Comparison of ENCODE assay signal across 12 cellular contexts in genomic region chr11:57640068-57640800, GRCh38. TPM values are rescaled to one million over a fixed set of nuclear protein-coding genes. Genes with fewer than 3 reads are reported as not detected.
DNase-seq lines count a peak whose midpoint lies in the region; ATAC-seq and TF ChIP-seq lines count a peak whose summit lies in the region.
"Had no signal": no experiment of that assay in that cellular context is flagged by ENCODE, and none has a peak within 500 bp of the region (broad histone marks: within the 10 kb centered on the region; RNA-seq: fewer than 3 reads in every experiment).

No MANE protein-coding gene starts in this region.

- TF ChIP-seq CTCF in SK-N-SH (IDR thresholded peaks at IDR 0.05) (no peak), foreskin keratinocyte (conservative IDR thresholded peaks at IDR 0.05) (no peak)

- H3K4me2 ChIP-seq in SK-N-SH: peak overlapping the region; percentile 99

- H3K9me3 Mint-ChIP-seq in stimulated activated effector memory CD8-positive, alpha-beta T cell treated with anti-CD3 and anti-CD28 coated beads, Interleukin-12 subunit alpha, Interleukin-12 subunit beta, amount 100 ng/mL, for 72 hours: no peaks in the 10 kb centered on the region
- H3K9me3 Mint-ChIP-seq: activated naive CD4-positive, alpha-beta T cell treated with anti-CD3 and anti-CD28 coated beads for 36 hours had no signal

- H3K36me3 ChIP-seq in SK-N-SH (replicated peaks in 1 of 2; ENCODE audit: control insufficient read depth in 1 of 2, insufficient read depth in 2 of 2, low read length in 1 of 2): peaks cover 0 to 3% of the 10 kb centered on the region in 2 experiments
- no peaks in the 10 kb centered on the region for H3K36me3 ChIP-seq in adipocyte (ENCODE audit: control insufficient read depth, insufficient read depth, low read length, severe bottlenecking)
- peaks cover 45% of the 10 kb centered on the region for H3K36me3 ChIP-seq in iPS-20b (ENCODE audit: insufficient read depth, low read depth, low read length)

- ATAC-seq in SK-N-SH treated with all-trans-retinoic acid at 6 μM for 48 hours (no peak), foreskin keratinocyte (no peak)
- ATAC-seq in stimulated activated effector memory CD8-positive, alpha-beta T cell treated with anti-CD3 and anti-CD28 coated beads, Interleukin-12 subunit alpha, Interleukin-12 subunit beta, amount 100 ng/mL, for 72 hours: no peak

- H3K36me3 Mint-ChIP-seq in stimulated activated effector memory CD8-positive, alpha-beta T cell treated with anti-CD3 and anti-CD28 coated beads, Interleukin-12 subunit alpha, Interleukin-12 subunit beta, amount 100 ng/mL, for 72 hours: no peaks in the 10 kb centered on the region

- peaks cover 19% of the 10 kb centered on the region for H3K4me1 Mint-ChIP-seq in stimulated activated effector memory CD8-positive, alpha-beta T cell treated with anti-CD3 and anti-CD28 coated beads, Interleukin-12 subunit alpha, Interleukin-12 subunit beta, amount 100 ng/mL, for 72 hours

- POLR2A ChIA-PET in SK-N-SH (lab: Yijun Ruan, JAX): interaction anchor here (3.0 kb wide), 1 partner anchor 72 kb away, joined by 24 read pairs; the partner anchor contains the start of gene UBE2L6

- no peaks in the 10 kb centered on the region for H3K9me2 ChIP-seq in SK-N-SH

- H3K9ac ChIP-seq in SK-N-SH (peak overlapping the region; percentile 99; the same call in 1 of the 2 replicates), adipocyte (ENCODE audit: low read length) (peak overlapping the region; percentile 92), iPS-20b (ENCODE audit: low read depth, low read length) (peak overlapping the region; percentile 88)

- 82% methylated on average over 9 of the region's 9 CpGs for WGBS in SK-N-SH (ENCODE audit: low lambda C conversion rate)

- H3K4me3 Mint-ChIP-seq in stimulated activated effector memory CD8-positive, alpha-beta T cell treated with anti-CD3 and anti-CD28 coated beads, Interleukin-12 subunit alpha, Interleukin-12 subunit beta, amount 100 ng/mL, for 72 hours: peak overlapping the region; percentile 79

- no peak overlapping the region for H3K27ac Mint-ChIP-seq in stimulated activated effector memory CD8-positive, alpha-beta T cell treated with anti-CD3 and anti-CD28 coated beads, Interleukin-12 subunit alpha, Interleukin-12 subunit beta, amount 100 ng/mL, for 72 hours
- H3K27ac Mint-ChIP-seq: activated naive CD4-positive, alpha-beta T cell treated with anti-CD3 and anti-CD28 coated beads for 36 hours had no signal

- H3K4me3 ChIP-seq in SK-N-SH (ENCODE audit: low read depth in 2 of 2, low read length in 1 of 2) (peak overlapping the region; percentile 86 to 99; a peak in 3 of 4 replicates), adipocyte (ENCODE audit: low read length) (peak overlapping the region; percentile 97), iPS-20b (ENCODE audit: low read length) (peak overlapping the region; percentile 98)

- DNase-seq in SK-N-SH: no peak
- DNase-seq in adipocyte (ENCODE audit: low read depth): peak; percentile 9
- no peak for DNase-seq in stimulated activated effector memory CD8-positive, alpha-beta T cell treated with anti-CD3 and anti-CD28 coated beads, Interleukin-12 subunit alpha, Interleukin-12 subunit beta, amount 100 ng/mL, for 72 hours (ENCODE audit: low spot score in 2 of 2)
- no peak for DNase-seq in head of caudate nucleus
- no peak for DNase-seq in NCI-H2196 (lab: John Stamatoyannopoulos, UW; ENCODE audit: unreplicated experiment)
- DNase-seq in foreskin keratinocyte: no peak
- DNase-seq: 8988T, foreskin melanocyte had no signal

- peaks cover 14 to 18% of the 10 kb centered on the region in 2 experiments; a peak in 3 of 4 replicates for H3K4me1 ChIP-seq in SK-N-SH (ENCODE audit: control insufficient read depth in 1 of 2, insufficient read depth in 2 of 2, low read depth in 1 of 2, low read length in 1 of 2)
- H3K4me1 ChIP-seq in adipocyte (ENCODE audit: control insufficient read depth, insufficient read depth, low read length): peaks cover 52% of the 10 kb centered on the region
- H3K4me1 ChIP-seq in iPS-20b (ENCODE audit: insufficient read depth, low read length): peaks cover 50% of the 10 kb centered on the region
- peaks cover under 1% of the 10 kb centered on the region for H3K4me1 ChIP-seq in foreskin keratinocyte

- TF ChIP-seq EP300 in SK-N-SH (IDR thresholded peaks at IDR 0.05; ENCODE audit: borderline replicate concordance in 1 of 2, low read depth in 1 of 2, low read length in 1 of 2): no peak

- no peak for TF ChIP-seq RAD21 in SK-N-SH (IDR thresholded peaks at IDR 0.05; ENCODE audit: low read length)

- H3K27me3 ChIP-seq in SK-N-SH (ENCODE audit: insufficient read depth) (no peaks in the 10 kb centered on the region), adipocyte (replicated peaks; ENCODE audit: control insufficient read depth, insufficient read depth, low read length) (no peaks in the 10 kb centered on the region), iPS-20b (ENCODE audit: insufficient read depth, low read length) (no peaks in the 10 kb centered on the region), foreskin keratinocyte (no peaks in the 10 kb centered on the region)

- CTCF ChIA-PET in SK-N-SH (lab: Yijun Ruan, JAX): interaction anchor here (1.1 to 17.7 kb wide), 12 partner anchors 9 to 295 kb away, joined by 3 to 326 read pairs (median 8); partner anchors contain the start of genes SERPING1, UBE2L6 and YPEL4

- no peak overlapping the region for H2AFZ ChIP-seq in SK-N-SH (ENCODE audit: low read depth)

- peaks cover 52% of the 10 kb centered on the region for H3K79me2 ChIP-seq in SK-N-SH (ENCODE audit: insufficient read depth)

- intact Hi-C loops in head of caudate nucleus (cut with DNase I): loop anchor here (10.0 kb wide), 1 partner anchor 105 kb away; the partner anchor contains the start of genes SMTNL1 and TIMM10

- peaks cover 35% of the 10 kb centered on the region for H4K20me1 ChIP-seq in SK-N-SH (ENCODE audit: insufficient read depth)

- peaks cover 8% of the 10 kb centered on the region for H3F3A ChIP-seq in SK-N-SH (replicated peaks; ENCODE audit: insufficient read depth)

- H3K27ac ChIP-seq in SK-N-SH (ENCODE audit: low read depth in 2 of 2, low read length in 1 of 2) (no peak overlapping the region; a peak in 1 of 4 replicates), iPS-20b (ENCODE audit: low read length) (peak overlapping the region; percentile 95), foreskin keratinocyte (no peak overlapping the region)

- H3K9me3 ChIP-seq in SK-N-SH (no peaks in the 10 kb centered on the region), adipocyte (ENCODE audit: control insufficient read depth, low read length) (no peaks in the 10 kb centered on the region), iPS-20b (ENCODE audit: insufficient read depth, low read depth, low read length) (no peaks in the 10 kb centered on the region)

TF ChIP-seq in SK-N-SH, 30 proteins besides CTCF, POLR2A, EP300 and RAD21 (continues in another document):
- TF ChIP-seq NRF1 (IDR thresholded peaks at IDR 0.05; ENCODE audit: low read depth, low read length): no peak
- no peak for TF ChIP-seq USF2 (IDR thresholded peaks at IDR 0.05; ENCODE audit: borderline replicate concordance, low read depth, low read length)
- TF ChIP-seq EZH2phosphoT487 (IDR thresholded peaks at IDR 0.05; ENCODE audit: borderline replicate concordance, low read depth): no peak
- TF ChIP-seq CHD2 (IDR thresholded peaks at IDR 0.05; ENCODE audit: low read length, partially characterized antibody): no peak
- no peak for TF ChIP-seq MXI1 (IDR thresholded peaks at IDR 0.05; ENCODE audit: low read depth, low read length)
- TF ChIP-seq SMC3 (IDR thresholded peaks at IDR 0.05; ENCODE audit: low read depth, low read length): no peak

TF ChIP-seq in SK-N-SH treated with all-trans-retinoic acid at 6 μM for 48 hours, 23 proteins besides CTCF, POLR2A, EP300 and RAD21 (continues in another document):
- TF ChIP-seq TSHZ2 (CRISPR knock-in tag; IDR thresholded peaks at IDR 0.05) (no peak), ISL1 (CRISPR knock-in tag; IDR thresholded peaks at IDR 0.05) (no peak)

RNA-seq across cellular contexts. Expression of gene YPEL4, which starts 9.5 kb away (rescaled TPM):
- polyA plus RNA-seq in SK-N-SH (2012; rRNA removed) (2.3 and 2.4 TPM in 2 replicates), foreskin keratinocyte (not detected in 2 replicates)
- polyA plus RNA-seq in SK-N-SH (2012; cell fraction: cytosol; rRNA removed): 1.0 and 1.1 TPM in 2 replicates
- polyA plus RNA-seq in SK-N-SH (2012; cell fraction: nucleus; rRNA removed): 9.9 and 10.5 TPM in 2 replicates
- not detected in 2 replicates for total RNA-seq in foreskin keratinocyte

RNA-seq across cellular contexts. Expression of gene CLP1, which starts 17.3 kb away (rescaled TPM):
- polyA plus RNA-seq in SK-N-SH (2012; rRNA removed) (18.1 and 25.8 TPM in 2 replicates), foreskin keratinocyte (18.9 and 21.6 TPM in 2 replicates)
- polyA plus RNA-seq in SK-N-SH (2012; cell fraction: cytosol; rRNA removed): 20.0 and 22.9 TPM in 2 replicates
- 14.7 and 19.9 TPM in 2 replicates for polyA plus RNA-seq in SK-N-SH (2012; cell fraction: nucleus; rRNA removed)
- total RNA-seq in foreskin keratinocyte: 22.4 and 23.7 TPM in 2 replicates

RNA-seq across cellular contexts. Expression of gene ZDHHC5, which starts 27.7 kb away (rescaled TPM):
- 46.6 and 54.8 TPM in 2 replicates for polyA plus RNA-seq in SK-N-SH (2012; rRNA removed)
- 25.0 and 35.9 TPM in 2 replicates for polyA plus RNA-seq in SK-N-SH (2012; cell fraction: cytosol; rRNA removed)
- polyA plus RNA-seq in SK-N-SH (2012; cell fraction: nucleus; rRNA removed): 40.9 and 62.8 TPM in 2 replicates
- total RNA-seq in foreskin keratinocyte: 63.0 and 67.9 TPM in 2 replicates
- polyA plus RNA-seq in foreskin keratinocyte: 41.0 and 45.1 TPM in 2 replicates

RNA-seq across cellular contexts. Expression of gene SERPING1, which starts 42.7 kb away (rescaled TPM):
- polyA plus RNA-seq in SK-N-SH (2012; rRNA removed) (1.9 and 4.5 TPM in 2 replicates), foreskin keratinocyte (21.7 and 23.2 TPM in 2 replicates)
- 2.7 and 3.4 TPM in 2 replicates for polyA plus RNA-seq in SK-N-SH (2012; cell fraction: cytosol; rRNA removed)
- 2.3 and 3.0 TPM in 2 replicates for polyA plus RNA-seq in SK-N-SH (2012; cell fraction: nucleus; rRNA removed)
- total RNA-seq in foreskin keratinocyte: 13.0 and 14.1 TPM in 2 replicates
- total RNA-seq: pulmonary artery endothelial cell had no signal
